Comparison of ENCODE assay signal across 8 cellular contexts in the genomic region with DNA sequence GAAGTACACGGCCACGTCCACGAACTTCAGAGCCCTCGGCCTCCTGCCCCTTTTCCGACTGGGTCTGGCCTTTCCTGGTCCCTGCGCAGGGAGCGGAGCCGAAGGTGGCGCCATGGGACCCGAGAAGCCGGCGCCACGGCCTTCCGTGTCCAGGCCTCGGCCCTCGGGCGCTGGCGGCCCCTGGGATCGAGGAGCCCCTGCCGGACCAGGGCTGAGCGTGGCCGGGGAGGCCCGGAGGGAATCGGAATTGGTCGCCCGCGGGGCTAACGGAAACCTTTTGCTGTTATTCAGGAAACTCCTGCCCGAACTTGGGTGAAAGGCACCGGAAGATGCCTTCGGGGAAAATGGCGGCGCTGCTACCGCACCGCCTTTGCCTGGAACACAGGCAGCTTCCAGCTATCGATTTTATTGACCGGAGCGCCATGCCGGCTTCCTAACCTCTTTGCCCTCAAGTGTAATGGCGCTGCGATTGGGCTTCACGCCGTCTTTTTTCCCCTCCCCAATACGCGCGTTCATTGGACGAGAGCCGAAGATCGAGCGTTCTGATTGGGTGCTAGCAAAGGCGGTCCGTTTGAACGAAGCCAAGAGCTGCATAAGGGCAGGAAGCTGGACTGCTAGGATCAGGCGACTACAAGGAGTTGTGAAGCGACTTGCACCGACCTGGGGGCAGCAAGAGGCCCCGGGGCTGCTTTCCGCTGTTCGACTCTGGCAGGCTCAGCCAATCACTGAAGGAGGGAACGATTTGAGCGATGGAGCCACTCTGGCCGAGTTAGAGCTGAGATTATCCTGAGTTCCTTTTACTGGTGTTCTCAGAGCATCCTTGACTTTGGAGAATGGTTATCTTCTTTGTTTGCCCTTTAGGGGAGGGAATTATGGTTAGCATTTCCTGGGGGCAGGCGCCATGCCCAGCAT. TPM values are rescaled to one million over a fixed set of nuclear protein-coding genes. Genes with fewer than 3 reads are reported as not detected.
DNase-seq lines count a peak whose midpoint lies in the region; ATAC-seq, FAIRE-seq and TF ChIP-seq lines count a peak whose summit lies in the region.

A gene (minus strand): TSS at position 462 of the 912 bp plus-strand sequence. CDS start 348 bp downstream, at position 114.

- peak; percentile 72 for ATAC-seq in GM18873 (IDR thresholded peaks at IDR 0.05; ENCODE audit: low FRiP score, unreplicated experiment)
- peak; percentile 77 for ATAC-seq in HG03139 (IDR thresholded peaks at IDR 0.05; ENCODE audit: unreplicated experiment)

- H3K79me2 ChIP-seq in smooth muscle cell (ENCODE audit: low read depth) = peaks cover 26% of the 10 kb centered on the region

- no peaks in the 10 kb centered on the region for H3F3A ChIP-seq in smooth muscle cell (ENCODE audit: low read depth)

- peak within 1 kb of the TSS; percentile 78 for H3K4me3 ChIP-seq in WI38 (ENCODE audit: low read depth, low read length)
- peak within 1 kb of the TSS; percentile 97 for H3K4me3 ChIP-seq in bronchial epithelial cell (ENCODE audit: low read depth, low read length)
- peak within 1 kb of the TSS; percentile 66 for H3K4me3 ChIP-seq in smooth muscle cell

- H3K36me3 ChIP-seq in bronchial epithelial cell (ENCODE audit: control insufficient read depth, insufficient read depth, low read length) (peaks cover 2% of the 10 kb centered on the region), smooth muscle cell (ENCODE audit: low read depth) (no peaks in the 10 kb centered on the region)

- H3K27me3 ChIP-seq in bronchial epithelial cell (ENCODE audit: control insufficient read depth, insufficient read depth, low read length) = no peaks in the 10 kb centered on the region
- no peaks in the 10 kb centered on the region for H3K27me3 ChIP-seq in smooth muscle cell (ENCODE audit: low read depth)

- TF ChIP-seq CTCF in WI38 (IDR thresholded peaks at IDR 0.05; ENCODE audit: low read depth, low read length) (no peak), bronchial epithelial cell (IDR thresholded peaks at IDR 0.05; ENCODE audit: insufficient read depth, low read length, severe bottlenecking) (peak; percentile 2), smooth muscle cell (IDR thresholded peaks at IDR 0.05; ENCODE audit: borderline replicate concordance, insufficient read depth, poor library complexity, severe bottlenecking) (no peak)

- no peaks in the 10 kb centered on the region for H3K9me3 ChIP-seq in smooth muscle cell (replicated peaks; ENCODE audit: low read depth)

- under 1% methylated on average over 61 of the region's 63 CpGs for WGBS in smooth muscle cell (ENCODE audit: low lambda C conversion rate)

- in situ Hi-C loops in ACHN (cut with HindIII; ENCODE audit: low pct_ligation_motif_present, low pct_unique_long_range_greater_than_20kb, low sequenced_read_pairs) = no loop called here

- no peak for FAIRE-seq in bronchial epithelial cell (lab: Jason Lieb, UNC)

- no peaks in the 10 kb centered on the region for H4K20me1 ChIP-seq in smooth muscle cell (ENCODE audit: low read depth)

- DNase-seq in ACHN (peak; percentile 99), NCI-H2227 treated with DMSO at 0.1 percent for 48 hours (lab: John Stamatoyannopoulos, UW) (peak; percentile 98), bronchial epithelial cell (ENCODE audit: low read depth) (peak; percentile 89), iPS-NIHi7 (ENCODE audit: extremely low spot score) (peak; percentile 98), smooth muscle cell (lab: John Stamatoyannopoulos, UW; ENCODE audit: unreplicated experiment) (peak; percentile 75)

- H3K9ac ChIP-seq in smooth muscle cell (ENCODE audit: low read depth) = peak within 1 kb of the TSS; percentile 84

- no peaks in the 10 kb centered on the region for H3K4me1 ChIP-seq in smooth muscle cell (ENCODE audit: low read depth)

- peak within 1 kb of the TSS; percentile 88 for H3K4me2 ChIP-seq in smooth muscle cell

- H3K27ac ChIP-seq in smooth muscle cell (ENCODE audit: low read depth) = peak within 1 kb of the TSS; percentile 53

- H2AFZ ChIP-seq in smooth muscle cell (ENCODE audit: low read depth) = peak within 1 kb of the TSS; percentile 83

RNA-seq across cellular contexts. Expression of the gene that starts here (rescaled TPM):
- total RNA-seq in bronchial epithelial cell (2.2 and 2.6 TPM in 2 replicates), smooth muscle cell (9.9 and 10.0 TPM in 2 replicates)
- polyA plus RNA-seq in smooth muscle cell = 8.2 and 10.6 TPM in 2 replicates

Comparison
In these comparisons a context has a peak if more than half of its experiments do, and no peak if none do; other contexts are left out.
1. Peak in every context shown above with its lines: DNase-seq, ATAC-seq, H3K4me3 ChIP-seq and H3K27ac ChIP-seq.